Comparison of ENCODE assay signal across 1 cellular context in the genomic region with DNA sequence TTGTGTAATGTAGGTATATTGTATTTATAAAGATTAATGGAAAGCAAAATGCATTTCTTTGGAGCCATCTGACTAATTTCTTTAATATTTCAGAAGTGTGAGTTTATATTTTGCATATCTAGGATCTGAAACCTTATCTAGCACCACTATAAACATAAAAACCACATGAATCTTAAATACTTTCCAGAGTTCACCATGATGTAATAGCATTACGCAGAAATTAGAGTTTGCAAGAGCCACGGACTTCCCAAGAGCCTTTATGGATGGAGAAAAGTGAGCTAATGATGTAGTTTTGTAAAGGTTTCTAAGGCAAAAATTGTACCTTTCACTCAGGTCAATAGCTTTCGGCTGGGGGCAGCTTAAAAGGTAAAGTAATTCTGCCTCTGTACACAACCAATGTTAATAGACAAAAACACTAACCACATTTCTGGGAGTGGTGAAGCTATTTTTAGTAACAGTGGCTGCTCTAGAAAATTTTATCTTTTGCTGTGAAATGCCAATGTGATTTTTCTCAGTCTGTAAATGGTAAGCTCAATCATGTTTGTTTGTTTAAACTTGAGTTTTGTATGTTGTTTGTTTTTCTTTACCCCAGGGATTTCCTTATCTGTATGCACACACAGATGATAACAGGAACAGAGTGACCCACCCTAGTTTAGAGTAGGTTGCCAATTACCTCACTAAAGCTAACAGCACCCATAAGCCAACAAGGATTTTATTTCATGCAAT.
A peak's percentile ranks its signal among the peaks of the same experiment; 100 is the strongest.
TF ChIP-seq lines count a peak whose summit lies in the region.

No MANE protein-coding gene starts in this region.

TF ChIP-seq in IMR-90, 13 proteins besides CTCF, POLR2A, EP300 and RAD21:
- TF ChIP-seq, protein P1, sequence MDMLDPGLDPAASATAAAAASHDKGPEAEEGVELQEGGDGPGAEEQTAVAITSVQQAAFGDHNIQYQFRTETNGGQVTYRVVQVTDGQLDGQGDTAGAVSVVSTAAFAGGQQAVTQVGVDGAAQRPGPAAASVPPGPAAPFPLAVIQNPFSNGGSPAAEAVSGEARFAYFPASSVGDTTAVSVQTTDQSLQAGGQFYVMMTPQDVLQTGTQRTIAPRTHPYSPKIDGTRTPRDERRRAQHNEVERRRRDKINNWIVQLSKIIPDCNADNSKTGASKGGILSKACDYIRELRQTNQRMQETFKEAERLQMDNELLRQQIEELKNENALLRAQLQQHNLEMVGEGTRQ (IDR thresholded peaks at IDR 0.05; ENCODE audit: low read depth, low read length), result no peak
- TF ChIP-seq MAZ (IDR thresholded peaks at IDR 0.05; ENCODE audit: borderline replicate concordance, low read depth, low read length), result no peak
- TF ChIP-seq CEBPB (IDR thresholded peaks at IDR 0.05; ENCODE audit: low read depth, low read length), result peak; percentile 54; the same call in 1 of the 2 replicates
- TF ChIP-seq BHLHE40 (IDR thresholded peaks at IDR 0.05; ENCODE audit: low read depth, low read length), result peak; percentile 68
- no peak for TF ChIP-seq CHD1 (IDR thresholded peaks at IDR 0.05; ENCODE audit: low read depth, low read length)
- TF ChIP-seq NFE2L2 (IDR thresholded peaks at IDR 0.05; ENCODE audit: low read depth, low read length), result no peak
- no peak for TF ChIP-seq RCOR1 (IDR thresholded peaks at IDR 0.05; ENCODE audit: insufficient replicate concordance, low read length)
- TF ChIP-seq FOS (IDR thresholded peaks at IDR 0.05; ENCODE audit: low read depth, low read length), result peak; percentile 51; the same call in 1 of the 2 replicates
- TF ChIP-seq SMC3 (IDR thresholded peaks at IDR 0.05; ENCODE audit: low read depth, low read length), result no peak
- TF ChIP-seq, protein P2, sequence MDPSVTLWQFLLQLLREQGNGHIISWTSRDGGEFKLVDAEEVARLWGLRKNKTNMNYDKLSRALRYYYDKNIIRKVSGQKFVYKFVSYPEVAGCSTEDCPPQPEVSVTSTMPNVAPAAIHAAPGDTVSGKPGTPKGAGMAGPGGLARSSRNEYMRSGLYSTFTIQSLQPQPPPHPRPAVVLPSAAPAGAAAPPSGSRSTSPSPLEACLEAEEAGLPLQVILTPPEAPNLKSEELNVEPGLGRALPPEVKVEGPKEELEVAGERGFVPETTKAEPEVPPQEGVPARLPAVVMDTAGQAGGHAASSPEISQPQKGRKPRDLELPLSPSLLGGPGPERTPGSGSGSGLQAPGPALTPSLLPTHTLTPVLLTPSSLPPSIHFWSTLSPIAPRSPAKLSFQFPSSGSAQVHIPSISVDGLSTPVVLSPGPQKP (IDR thresholded peaks at IDR 0.05; ENCODE audit: borderline replicate concordance, low read depth, low read length), result no peak
- no peak for TF ChIP-seq MXI1 (IDR thresholded peaks at IDR 0.05; ENCODE audit: borderline replicate concordance, low read depth, low read length)
- TF ChIP-seq MAFK (IDR thresholded peaks at IDR 0.05; ENCODE audit: low read depth, low read length), result no peak
- no peak for TF ChIP-seq RFX5 (IDR thresholded peaks at IDR 0.05; ENCODE audit: low read depth, low read length)
